ENCODE assay signal across 10 cellular contexts in the genomic region with DNA sequence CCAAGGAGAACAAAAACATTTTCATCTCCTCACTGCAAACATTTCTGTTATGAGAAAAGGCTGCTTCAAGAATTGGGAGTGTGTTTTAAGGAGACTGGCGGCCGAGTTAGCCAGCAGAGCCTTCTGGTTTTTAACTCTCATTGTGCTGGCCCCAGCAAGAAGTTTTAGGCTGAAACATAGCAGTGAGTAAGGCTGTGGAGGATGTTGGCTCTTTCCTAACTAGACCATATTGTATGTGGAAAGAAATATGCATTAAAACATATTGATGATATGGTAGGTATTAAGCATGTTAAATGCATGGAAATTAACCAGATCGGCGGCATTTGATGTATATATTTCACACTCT.
DNase-seq lines count a peak whose midpoint lies in the region; ATAC-seq, FAIRE-seq and TF ChIP-seq lines count a peak whose summit lies in the region.
"Had no signal": no experiment of that assay in that cellular context is flagged by ENCODE, and none has a peak within 500 bp of the region (broad histone marks: within the 10 kb centered on the region; RNA-seq: fewer than 3 reads in every experiment).

No MANE protein-coding gene starts in this region.

- H4K20me1 ChIP-seq in astrocyte (ENCODE audit: insufficient read depth, low read length) = no peaks in the 10 kb centered on the region

- peak overlapping the region; percentile 65 for H3K4me3 Mint-ChIP-seq in activated CD8-positive, alpha-beta memory T cell treated with anti-CD3 and anti-CD28 coated beads, Interleukin-2, amount 10 ng/mL, durations not matched to agents 7 days and 5 days
- no peak overlapping the region for H3K4me3 Mint-ChIP-seq in astrocyte (ENCODE audit: unreplicated experiment)

- H3K36me3 Mint-ChIP-seq in activated CD8-positive, alpha-beta memory T cell treated with anti-CD3 and anti-CD28 coated beads, Interleukin-2, amount 10 ng/mL, durations not matched to agents 7 days and 5 days = no peaks in the 10 kb centered on the region
- peaks cover 7% of the 10 kb centered on the region for H3K36me3 Mint-ChIP-seq in astrocyte (ENCODE audit: low read depth, unreplicated experiment)

- H3K4me1 Mint-ChIP-seq in activated CD8-positive, alpha-beta memory T cell treated with anti-CD3 and anti-CD28 coated beads, Interleukin-2, amount 10 ng/mL, durations not matched to agents 7 days and 5 days = peaks cover 15% of the 10 kb centered on the region
- H3K4me1 Mint-ChIP-seq in astrocyte (ENCODE audit: low read depth, unreplicated experiment) = peaks cover 15% of the 10 kb centered on the region

- H3K4me1 ChIP-seq in astrocyte (ENCODE audit: insufficient read depth, low read length) = peaks cover 25% of the 10 kb centered on the region
- peaks cover 18 to 23% of the 10 kb centered on the region in 2 donors for H3K4me1 ChIP-seq in thyroid gland

- H2AFZ ChIP-seq in astrocyte (ENCODE audit: low read depth, low read length) = peak overlapping the region; percentile 26

- ATAC-seq in activated CD8-positive, alpha-beta memory T cell treated with anti-CD3 and anti-CD28 coated beads, Interleukin-2, amount 10 ng/mL, durations not matched to agents 7 days and 5 days = no peak
- ATAC-seq in GM21737 (IDR thresholded peaks at IDR 0.05; ENCODE audit: unreplicated experiment) = no peak
- ATAC-seq in GM19452 (IDR thresholded peaks at IDR 0.05; ENCODE audit: unreplicated experiment) = no peak

- H3K27me3 Mint-ChIP-seq in activated CD8-positive, alpha-beta memory T cell treated with anti-CD3 and anti-CD28 coated beads, Interleukin-2, amount 10 ng/mL, durations not matched to agents 7 days and 5 days = no peaks in the 10 kb centered on the region
- H3K27me3 Mint-ChIP-seq in astrocyte (ENCODE audit: low read depth, unreplicated experiment) = no peaks in the 10 kb centered on the region

- TF ChIP-seq CTCF in astrocyte (IDR thresholded peaks at IDR 0.05; ENCODE audit: insufficient read depth, low read depth, low read length) (no peak), thyroid gland (IDR thresholded peaks at IDR 0.05) (no peak)

- TF ChIP-seq POLR2A in thyroid gland (IDR thresholded peaks at IDR 0.05) = no peak

- CTCF ChIA-PET in activated CD8-positive, alpha-beta memory T cell treated with anti-CD3 and anti-CD28 coated beads, Interleukin-2, amount 10 ng/mL, durations not matched to agents 7 days and 5 days (lab: Charles Lee) = interaction anchor here (0.6 to 8.4 kb wide), 24 partner anchors 9 to 747 kb away, joined by 3 to 95 read pairs (median 4); no protein-coding TSS in a partner anchor

- H3K79me2 ChIP-seq in astrocyte (ENCODE audit: insufficient read depth, low read length) = no peaks in the 10 kb centered on the region

- H3K9me3 Mint-ChIP-seq in activated CD8-positive, alpha-beta memory T cell treated with anti-CD3 and anti-CD28 coated beads, Interleukin-2, amount 10 ng/mL, durations not matched to agents 7 days and 5 days (ENCODE audit: low read depth) = no peaks in the 10 kb centered on the region
- H3K9me3 Mint-ChIP-seq in astrocyte (ENCODE audit: unreplicated experiment) = no peaks in the 10 kb centered on the region

- intact Hi-C loops in thyroid gland (cut with DNase I) = no loop called here

- peak overlapping the region; percentile 83 for H3K27ac Mint-ChIP-seq in activated CD8-positive, alpha-beta memory T cell treated with anti-CD3 and anti-CD28 coated beads, Interleukin-2, amount 10 ng/mL, durations not matched to agents 7 days and 5 days
- H3K27ac Mint-ChIP-seq in astrocyte (ENCODE audit: unreplicated experiment) = no peak overlapping the region

- H3K9me3 ChIP-seq in astrocyte (ENCODE audit: insufficient read depth, low read depth, low read length) = no peaks in the 10 kb centered on the region
- H3K9me3 ChIP-seq in thyroid gland = no peaks in the 10 kb centered on the region
- H3K9me3 ChIP-seq: BE2C had no signal

- WGBS in thyroid gland, 2 donors = 46 to 49% methylated on average over 4 of the region's 4 CpGs

- peak overlapping the region; percentile 45 for H3K4me3 ChIP-seq in astrocyte (ENCODE audit: insufficient read depth, low read depth, low read length)
- peak overlapping the region in 1 of 3 donors; percentile 30 for H3K4me3 ChIP-seq in thyroid gland (replicated peaks in 1 of 3)

- H3K36me3 ChIP-seq in astrocyte (ENCODE audit: insufficient read depth, low read length) = peaks cover 3% of the 10 kb centered on the region
- peaks cover 9 to 11% of the 10 kb centered on the region in 2 donors for H3K36me3 ChIP-seq in thyroid gland

- no peak for DNase-seq in activated CD8-positive, alpha-beta memory T cell treated with anti-CD3 and anti-CD28 coated beads, Interleukin-2, amount 10 ng/mL, durations not matched to agents 7 days and 5 days
- no peak for DNase-seq in activated CD8-positive, alpha-beta memory T cell treated with anti-CD3 and anti-CD28 coated beads for 24 hours
- DNase-seq in astrocyte (ENCODE audit: low read depth) (no peak), thyroid gland (no peak)
- no peak for DNase-seq in central memory CD4-positive, alpha-beta T cell
- DNase-seq: NCI-H1417 treated with DMSO at 0.1 percent for 48 hours had no signal

- H3K27me3 ChIP-seq in astrocyte (ENCODE audit: insufficient read depth, low read length) (no peaks in the 10 kb centered on the region), layer of hippocampus (ENCODE audit: control insufficient read depth, insufficient read depth, low read length) (no peaks in the 10 kb centered on the region), thyroid gland (no peaks in the 10 kb centered on the region)
- H3K27me3 ChIP-seq: BE2C had no signal

- H3K27ac ChIP-seq in astrocyte (ENCODE audit: low read depth, low read length) (peak overlapping the region; percentile 68), layer of hippocampus (ENCODE audit: low read depth, low read length) (peak overlapping the region; percentile 89), thyroid gland (peak overlapping the region in 2 of 3 donors; percentile 78 to 82)

- no peak for FAIRE-seq in astrocyte (lab: Jason Lieb, UNC)

- peak overlapping the region; percentile 89 for H3K4me2 ChIP-seq in astrocyte (ENCODE audit: low read length)

- peak overlapping the region; percentile 82 for H3K9ac ChIP-seq in astrocyte (ENCODE audit: low read length)
